ENCODE assay signal across 10 cellular contexts in genomic region chr19:7492142-7493055, GRCh38. TPM values are rescaled to one million over a fixed set of nuclear protein-coding genes. Genes with fewer than 3 reads are reported as not detected.
DNase-seq lines count a peak whose midpoint lies in the region; ATAC-seq and TF ChIP-seq lines count a peak whose summit lies in the region.
"Had no signal": no experiment of that assay in that cellular context is flagged by ENCODE, and none has a peak within 500 bp of the region (broad histone marks: within the 10 kb centered on the region; RNA-seq: fewer than 3 reads in every experiment).

No MANE protein-coding gene starts in this region.

- H3K9me3 Mint-ChIP-seq in CD4-positive, alpha-beta T cell: no peaks in the 10 kb centered on the region
- H3K9me3 Mint-ChIP-seq in activated naive CD4-positive, alpha-beta T cell treated with anti-CD3 and anti-CD28 coated beads, Interleukin-2, amount 10 ng/mL, durations not matched to agents 7 days and 5 days: no peaks in the 10 kb centered on the region

- CTCF ChIA-PET in CD4-positive, alpha-beta T cell (lab: Charles Lee): no interaction called here
- CTCF ChIA-PET in activated naive CD4-positive, alpha-beta T cell treated with anti-CD3 and anti-CD28 coated beads, Interleukin-2, amount 10 ng/mL, durations not matched to agents 7 days and 5 days (lab: Charles Lee): interaction anchor here (0.6 kb wide), 1 partner anchor 45 kb away, joined by 3 read pairs; no protein-coding TSS in a partner anchor

- peaks cover 14% of the 10 kb centered on the region for H3K27me3 Mint-ChIP-seq in CD4-positive, alpha-beta T cell
- peaks cover 19% of the 10 kb centered on the region for H3K27me3 Mint-ChIP-seq in activated naive CD4-positive, alpha-beta T cell treated with anti-CD3 and anti-CD28 coated beads, Interleukin-2, amount 10 ng/mL, durations not matched to agents 7 days and 5 days

- DNase-seq in CD4-positive, alpha-beta T cell: no peak
- DNase-seq in NOMO-1 treated with DMSO at 0.1 percent for 48 hours (lab: John Stamatoyannopoulos, UW; ENCODE audit: unreplicated experiment) (peak; percentile 98), lung microvascular endothelial cell (ENCODE audit: low read depth in 2 of 2) (peak; percentile 83 to 94), foreskin keratinocyte (no peak), GM19238 (ENCODE audit: insufficient read length, low spot score) (no peak), cerebellar nuclear complex (lab: John Stamatoyannopoulos, UW) (no peak)
- DNase-seq in activated naive CD4-positive, alpha-beta T cell treated with anti-CD3 and anti-CD28 coated beads, Interleukin-2, amount 10 ng/mL, durations not matched to agents 7 days and 5 days: peak; percentile 47
- DNase-seq: DND-41 had no signal

- ATAC-seq in CD4-positive, alpha-beta T cell (ENCODE audit: poor library complexity): peak; percentile 20
- ATAC-seq in GM18519 (IDR thresholded peaks at IDR 0.05; ENCODE audit: low FRiP score, unreplicated experiment) (no peak), foreskin keratinocyte (no peak)

- POLR2A ChIA-PET in CD4-positive, alpha-beta T cell (lab: Charles Lee): no interaction called here

- H3K27ac Mint-ChIP-seq in CD4-positive, alpha-beta T cell: peak overlapping the region; percentile 44
- H3K27ac Mint-ChIP-seq in activated naive CD4-positive, alpha-beta T cell treated with anti-CD3 and anti-CD28 coated beads, Interleukin-2, amount 10 ng/mL, durations not matched to agents 7 days and 5 days: no peak overlapping the region
- H3K27ac Mint-ChIP-seq: activated naive CD8-positive, alpha-beta T cell had no signal

- no peaks in the 10 kb centered on the region for H3K9me3 ChIP-seq in CD4-positive, alpha-beta T cell (ENCODE audit: control insufficient read depth, low read length)

- no peaks in the 10 kb centered on the region for H3K27me3 ChIP-seq in CD4-positive, alpha-beta T cell (ENCODE audit: control insufficient read depth, insufficient read depth, low read length)
- no peaks in the 10 kb centered on the region for H3K27me3 ChIP-seq in foreskin keratinocyte

- H3K27ac ChIP-seq in CD4-positive, alpha-beta T cell (ENCODE audit: low read depth, low read length): no peak overlapping the region
- no peak overlapping the region for H3K27ac ChIP-seq in foreskin keratinocyte

- H3K4me1 Mint-ChIP-seq in CD4-positive, alpha-beta T cell (ENCODE audit: low read depth): peaks cover 7% of the 10 kb centered on the region
- H3K4me1 Mint-ChIP-seq in activated naive CD4-positive, alpha-beta T cell treated with anti-CD3 and anti-CD28 coated beads, Interleukin-2, amount 10 ng/mL, durations not matched to agents 7 days and 5 days: peaks cover 23% of the 10 kb centered on the region

- TF ChIP-seq CTCF in CD4-positive, alpha-beta T cell (IDR thresholded peaks at IDR 0.05): no peak
- TF ChIP-seq CTCF in foreskin keratinocyte (conservative IDR thresholded peaks at IDR 0.05): no peak

- intact Hi-C loops in CD4-positive, alpha-beta T cell (cut with DNase I, micrococcal nuclease): no loop called here

- H3K4me3 Mint-ChIP-seq in CD4-positive, alpha-beta T cell: no peak overlapping the region
- H3K4me3 Mint-ChIP-seq in activated naive CD4-positive, alpha-beta T cell treated with anti-CD3 and anti-CD28 coated beads, Interleukin-2, amount 10 ng/mL, durations not matched to agents 7 days and 5 days: no peak overlapping the region
- H3K4me3 Mint-ChIP-seq: activated naive CD8-positive, alpha-beta T cell had no signal

- no peaks in the 10 kb centered on the region for H3K36me3 Mint-ChIP-seq in CD4-positive, alpha-beta T cell (ENCODE audit: low read depth)
- no peaks in the 10 kb centered on the region for H3K36me3 Mint-ChIP-seq in activated naive CD4-positive, alpha-beta T cell treated with anti-CD3 and anti-CD28 coated beads, Interleukin-2, amount 10 ng/mL, durations not matched to agents 7 days and 5 days
- H3K36me3 Mint-ChIP-seq: activated naive CD8-positive, alpha-beta T cell had no signal

- peaks cover 6% of the 10 kb centered on the region for H3K4me1 ChIP-seq in foreskin keratinocyte

RNA-seq across cellular contexts. Expression of gene PEX11G, which starts 3.6 kb away (rescaled TPM):
- not detected for total RNA-seq in CD4-positive, alpha-beta T cell
- total RNA-seq in lung microvascular endothelial cell (1.3 and 1.6 TPM in 2 replicates), foreskin keratinocyte (1.9 and 2.0 TPM in 2 replicates)
- 2.3 and 3.3 TPM in 2 replicates for polyA plus RNA-seq in foreskin keratinocyte

RNA-seq across cellular contexts. Expression of gene ZNF358, which starts 23.5 kb away (rescaled TPM):
- total RNA-seq in CD4-positive, alpha-beta T cell: 1 to 10 TPM; 5.1 to 5.2 TPM
- total RNA-seq in lung microvascular endothelial cell: 10.7 and 12.9 TPM in 2 replicates
- 22.5 and 23.7 TPM in 2 replicates for total RNA-seq in foreskin keratinocyte
- polyA plus RNA-seq in foreskin keratinocyte: 42.4 and 45.9 TPM in 2 replicates

RNA-seq across cellular contexts. Expression of gene MCOLN1, which starts 30.0 kb away (rescaled TPM):
- 1 to 10 TPM; 7.9 to 8.8 TPM for total RNA-seq in CD4-positive, alpha-beta T cell
- total RNA-seq in lung microvascular endothelial cell: 3.3 and 5.4 TPM in 2 replicates
- total RNA-seq in foreskin keratinocyte: 8.2 and 8.6 TPM in 2 replicates
- polyA plus RNA-seq in foreskin keratinocyte: 12.3 and 12.9 TPM in 2 replicates

RNA-seq across cellular contexts. Expression of gene PNPLA6, which starts 43.1 kb away (rescaled TPM):
- 10 to 100 TPM; 62.0 to 70.9 TPM for total RNA-seq in CD4-positive, alpha-beta T cell
- total RNA-seq in lung microvascular endothelial cell (59.9 and 88.3 TPM in 2 replicates), foreskin keratinocyte (82.3 and 85.4 TPM in 2 replicates)
- 60.6 and 66.8 TPM in 2 replicates for polyA plus RNA-seq in foreskin keratinocyte

Comparison
In these comparisons a context has a peak if more than half of its experiments do, and no peak if none do; other contexts are left out.
1. DNase-seq: peak in NOMO-1 treated with DMSO at 0.1 percent for 48 hours (single experiment), activated naive CD4-positive, alpha-beta T cell treated with anti-CD3 and anti-CD28 coated beads, Interleukin-2, amount 10 ng/mL, durations not matched to agents 7 days and 5 days (single experiment) and lung microvascular endothelial cell (2 of 2); none in CD4-positive, alpha-beta T cell (0 of 10), foreskin keratinocyte (0 of 2), GM19238 (single experiment) and cerebellar nuclear complex (0 of 2).